ENCODE assay signal across 11 cellular contexts in genomic region chr6:11771473-11772048, GRCh38. TPM values are rescaled to one million over a fixed set of nuclear protein-coding genes. Genes with fewer than 3 reads are reported as not detected.
A peak's percentile ranks its signal among the peaks of the same experiment; 100 is the strongest.
DNase-seq lines count a peak whose midpoint lies in the region; ATAC-seq and TF ChIP-seq lines count a peak whose summit lies in the region.
"Had no signal": no experiment of that assay in that cellular context is flagged by ENCODE, and none has a peak within 500 bp of the region (broad histone marks: within the 10 kb centered on the region; RNA-seq: fewer than 3 reads in every experiment).

No MANE protein-coding gene starts in this region.

- H3K23ac ChIP-seq in mesendoderm (ENCODE audit: low read length) = no peak overlapping the region

- DNase-seq in activated CD4-positive, alpha-beta T cell treated with anti-CD3 and anti-CD28 coated beads for 36 hours = no peak
- DNase-seq in activated CD4-positive, alpha-beta T cell treated with anti-CD3 and anti-CD28 coated beads, Interleukin-2, amount 50 U/mL, for 48 hours = no peak
- DNase-seq in MCF 10A (ENCODE audit: unreplicated experiment) = peak; percentile 61
- no peak for DNase-seq in mesendoderm
- no peak for DNase-seq in upper lobe of left lung
- no peak for DNase-seq in activated CD4-positive, alpha-beta T cell treated with anti-CD3 and anti-CD28 coated beads, Interleukin-2, amount 50 U/mL, for 4 hours
- DNase-seq in activated CD4-positive, alpha-beta memory T cell treated with anti-CD3 and anti-CD28 coated beads for 36 hours = no peak
- DNase-seq: GDM1 had no signal

- H2AK5ac ChIP-seq in mesendoderm (ENCODE audit: low read length) = peak overlapping the region; percentile 83

- H3K36me3 Mint-ChIP-seq in activated CD4-positive, alpha-beta T cell treated with anti-CD3 and anti-CD28 coated beads for 36 hours (ENCODE audit: low read depth) = no peaks in the 10 kb centered on the region
- no peaks in the 10 kb centered on the region for H3K36me3 Mint-ChIP-seq in MCF 10A (ENCODE audit: insufficient read depth, unreplicated experiment)
- no peaks in the 10 kb centered on the region for H3K36me3 Mint-ChIP-seq in activated CD4-positive, alpha-beta memory T cell treated with anti-CD3 and anti-CD28 coated beads for 36 hours

- H3K4ac ChIP-seq in mesendoderm (ENCODE audit: low read depth, low read length) = peak overlapping the region; percentile 90

- H3K27me3 Mint-ChIP-seq in activated CD4-positive, alpha-beta T cell treated with anti-CD3 and anti-CD28 coated beads for 36 hours = no peaks in the 10 kb centered on the region
- no peaks in the 10 kb centered on the region for H3K27me3 Mint-ChIP-seq in MCF 10A (ENCODE audit: insufficient read depth, unreplicated experiment)
- peaks cover 6% of the 10 kb centered on the region for H3K27me3 Mint-ChIP-seq in activated CD4-positive, alpha-beta memory T cell treated with anti-CD3 and anti-CD28 coated beads for 36 hours

- TF ChIP-seq CTCF in MCF 10A (IDR thresholded peaks at IDR 0.05; ENCODE audit: unreplicated experiment) (no peak), upper lobe of left lung (IDR thresholded peaks at IDR 0.05) (no peak)

- intact Hi-C loops in activated CD4-positive, alpha-beta T cell treated with anti-CD3 and anti-CD28 coated beads for 36 hours (cut with DNase I, micrococcal nuclease) = no loop called here
- intact Hi-C loops in MCF 10A (cut with micrococcal nuclease) = loop anchor here (5.0 kb wide), 2 partner anchors 114 to 516 kb away; no protein-coding TSS in a partner anchor
- intact Hi-C loops in activated CD4-positive, alpha-beta memory T cell treated with anti-CD3 and anti-CD28 coated beads for 36 hours (cut with micrococcal nuclease) = no loop called here

- H3K56ac ChIP-seq in mesendoderm (ENCODE audit: low read length) = peak overlapping the region; percentile 91

- no peak for ATAC-seq in activated CD4-positive, alpha-beta T cell treated with anti-CD3 and anti-CD28 coated beads for 36 hours
- no peak for ATAC-seq in upper lobe of left lung (ENCODE audit: low FRiP score in 2 of 2)
- ATAC-seq in GM19467 (IDR thresholded peaks at IDR 0.05; ENCODE audit: unreplicated experiment) = no peak

- H3K9ac ChIP-seq in mesendoderm (ENCODE audit: low read length) = no peak overlapping the region

- peak overlapping the region; percentile 37 for H2BK15ac ChIP-seq in mesendoderm (replicated peaks; ENCODE audit: low read depth)

- H3K36me3 ChIP-seq in mesendoderm (ENCODE audit: control insufficient read depth, insufficient read depth, low read length) (no peaks in the 10 kb centered on the region), upper lobe of left lung (no peaks in the 10 kb centered on the region)
- H3K36me3 ChIP-seq: adrenal gland had no signal

- H4K8ac ChIP-seq in mesendoderm (ENCODE audit: low read depth, low read length) = peak overlapping the region; percentile 59

- no peak for TF ChIP-seq POLR2A in upper lobe of left lung (IDR thresholded peaks at IDR 0.05)

- H3K27me3 ChIP-seq in mesendoderm (ENCODE audit: insufficient read depth, low read length, poor library complexity) (no peaks in the 10 kb centered on the region), upper lobe of left lung (no peaks in the 10 kb centered on the region)
- H3K27me3 ChIP-seq: adrenal gland had no signal

- no peak overlapping the region for H3K4me3 Mint-ChIP-seq in activated CD4-positive, alpha-beta T cell treated with anti-CD3 and anti-CD28 coated beads for 36 hours
- H3K4me3 Mint-ChIP-seq in MCF 10A (ENCODE audit: unreplicated experiment) = peak overlapping the region; percentile 69
- no peak overlapping the region for H3K4me3 Mint-ChIP-seq in activated CD4-positive, alpha-beta memory T cell treated with anti-CD3 and anti-CD28 coated beads for 36 hours

- H3K79me1 ChIP-seq in mesendoderm (ENCODE audit: low read length) = no peaks in the 10 kb centered on the region

- peak overlapping the region; percentile 78 for H3K18ac ChIP-seq in mesendoderm (ENCODE audit: low read length)

- no peak overlapping the region for H4K5ac ChIP-seq in mesendoderm (ENCODE audit: low read length)

- H3K4me3 ChIP-seq in mesendoderm (ENCODE audit: low read length) (no peak overlapping the region), upper lobe of left lung (no peak overlapping the region)
- H3K4me3 ChIP-seq: adrenal gland had no signal

- H2BK5ac ChIP-seq in mesendoderm (ENCODE audit: low read length) = peak overlapping the region; percentile 94

- peaks cover 30% of the 10 kb centered on the region for H3K4me1 Mint-ChIP-seq in activated CD4-positive, alpha-beta T cell treated with anti-CD3 and anti-CD28 coated beads for 36 hours
- peaks cover 53% of the 10 kb centered on the region for H3K4me1 Mint-ChIP-seq in MCF 10A (ENCODE audit: insufficient read depth, unreplicated experiment)
- H3K4me1 Mint-ChIP-seq in activated CD4-positive, alpha-beta memory T cell treated with anti-CD3 and anti-CD28 coated beads for 36 hours (ENCODE audit: low read depth) = peaks cover 26% of the 10 kb centered on the region

- no peaks in the 10 kb centered on the region for H3K9me3 Mint-ChIP-seq in activated CD4-positive, alpha-beta T cell treated with anti-CD3 and anti-CD28 coated beads for 36 hours (ENCODE audit: low read depth)
- H3K9me3 Mint-ChIP-seq in MCF 10A (ENCODE audit: unreplicated experiment) = no peaks in the 10 kb centered on the region
- H3K9me3 Mint-ChIP-seq in activated CD4-positive, alpha-beta memory T cell treated with anti-CD3 and anti-CD28 coated beads for 36 hours = no peaks in the 10 kb centered on the region

- TSS peak; percentile 75 for BruUV-seq in MCF 10A (replicated peaks; lab: Mats Ljungman, UMichigan)

- no CpG with 5 or more reads among the region's 13 CpGs for WGBS in mesendoderm (ENCODE audit: extremely low coverage, insufficient coverage, low lambda C conversion rate)
- WGBS in upper lobe of left lung, 2 donors = 87 to 90% methylated on average over 13 of the region's 13 CpGs

- H3K4me1 ChIP-seq in mesendoderm (ENCODE audit: control insufficient read depth, low read depth, low read length) = peaks cover 28% of the 10 kb centered on the region
- peaks cover 6 to 18% (median 8%) of the 10 kb centered on the region in 4 donors for H3K4me1 ChIP-seq in upper lobe of left lung

- no peaks in the 10 kb centered on the region for H3K9me3 ChIP-seq in upper lobe of left lung
- H3K9me3 ChIP-seq: adrenal gland had no signal

- CTCF ChIA-PET in activated CD4-positive, alpha-beta T cell treated with anti-CD3 and anti-CD28 coated beads for 36 hours (lab: Charles Lee) = interaction anchor here (1.1 to 1.2 kb wide), 2 partner anchors 17 to 117 kb away, joined by 3 read pairs; no protein-coding TSS in a partner anchor
- CTCF ChIA-PET in MCF 10A (lab: Yijun Ruan, JAX) = interaction anchor here (0.6 to 1.5 kb wide), 6 partner anchors 14 to 278 kb away, joined by 3 to 8 read pairs (median 4); no protein-coding TSS in a partner anchor
- CTCF ChIA-PET in activated CD4-positive, alpha-beta memory T cell treated with anti-CD3 and anti-CD28 coated beads for 36 hours (lab: Charles Lee) = no interaction called here

- H2BK120ac ChIP-seq in mesendoderm (ENCODE audit: low read depth, low read length) = peak overlapping the region; percentile 16

- no peaks in the 10 kb centered on the region for H3K79me2 ChIP-seq in mesendoderm (ENCODE audit: control insufficient read depth, insufficient read depth, low read length)

- peak overlapping the region; percentile 94 for H3K27ac ChIP-seq in mesendoderm (ENCODE audit: low read depth, low read length)
- peak overlapping the region in 3 of 4 donors; percentile 45 to 80 (median 68) for H3K27ac ChIP-seq in upper lobe of left lung

- POLR2A ChIA-PET in activated CD4-positive, alpha-beta T cell treated with anti-CD3 and anti-CD28 coated beads for 36 hours (lab: Charles Lee) = interaction anchor here (0.6 kb wide), 1 partner anchor 58 kb away, joined by 13 read pairs; no protein-coding TSS in a partner anchor
- POLR2A ChIA-PET in MCF 10A (lab: Yijun Ruan, JAX) = interaction anchor here (0.6 to 10.4 kb wide), 34 partner anchors 9 to 1843 kb away, joined by 3 to 248 read pairs (median 5); partner anchors contain the start of genes EDN1, HIVEP1 and NOL7
- POLR2A ChIA-PET in activated CD4-positive, alpha-beta memory T cell treated with anti-CD3 and anti-CD28 coated beads for 36 hours (lab: Charles Lee) = interaction anchor here (1.3 to 1.4 kb wide), 2 partner anchors 40 to 60 kb away, joined by 3 to 4 read pairs; no protein-coding TSS in a partner anchor

- H3K27ac Mint-ChIP-seq in activated CD4-positive, alpha-beta T cell treated with anti-CD3 and anti-CD28 coated beads for 36 hours = peak overlapping the region; percentile 4
- peak overlapping the region; percentile 96 for H3K27ac Mint-ChIP-seq in MCF 10A (ENCODE audit: low read depth, unreplicated experiment)
- H3K27ac Mint-ChIP-seq in activated CD4-positive, alpha-beta memory T cell treated with anti-CD3 and anti-CD28 coated beads for 36 hours = no peak overlapping the region

- TF ChIP-seq EP300 in upper lobe of left lung (IDR thresholded peaks at IDR 0.05) = no peak

- H3K4me2 ChIP-seq in mesendoderm (ENCODE audit: low read length) = no peak overlapping the region

RNA-seq across cellular contexts. Expression of gene ADTRP, which starts 7.0 kb away (rescaled TPM):
- total RNA-seq in activated CD4-positive, alpha-beta T cell treated with anti-CD3 and anti-CD28 coated beads for 36 hours = 10 to 100 TPM; 26.3 to 29.6 TPM
- total RNA-seq in MCF 10A (2022) = 14.8 and 25.3 TPM in 2 replicates
- polyA plus RNA-seq in mesendoderm (2013, experiment 1 of 2) = 0.41 TPM
- 0.36 TPM for polyA plus RNA-seq in mesendoderm (2013, experiment 2 of 2)
- total RNA-seq in upper lobe of left lung = 10 to 100 TPM in 4 of 6 donors, 1 to 10 TPM in 2; 3.8 to 21.1 (median 12.8) TPM
- 10 to 100 TPM; 24.1 to 26.1 TPM for total RNA-seq in activated CD4-positive, alpha-beta memory T cell treated with anti-CD3 and anti-CD28 coated beads for 36 hours
- total RNA-seq: A673 had no signal
